In genomic region chr2:72999729-73000725, GRCh38 we compare ENCODE assay signal across 15 cellular contexts.
DNase-seq lines count a peak whose midpoint lies in the region; ATAC-seq, FAIRE-seq and TF ChIP-seq lines count a peak whose summit lies in the region.
"Had no signal": no experiment of that assay in that cellular context is flagged by ENCODE, and none has a peak within 500 bp of the region (broad histone marks: within the 10 kb centered on the region; RNA-seq: fewer than 3 reads in every experiment).

No MANE protein-coding gene starts in this region.

- no TSS peak for BruUV-seq in Panc1 (replicated peaks; lab: Mats Ljungman, UMichigan)

- no peak overlapping the region for H3K27ac ChIP-seq in Panc1 (ENCODE audit: low read length)
- no peak overlapping the region for H3K27ac ChIP-seq in endodermal cell (ENCODE audit: low read depth, low read length)
- H3K27ac ChIP-seq: body of pancreas, esophagus squamous epithelium had no signal

- in situ Hi-C loops in Panc1 (cut with HindIII; ENCODE audit: low pct_unique_long_range_greater_than_20kb, low sequenced_read_pairs) = no loop called here

- H3K4me3 ChIP-seq in Panc1 (ENCODE audit: low read depth in 2 of 2, low read length in 2 of 2) (no peak overlapping the region), endodermal cell (ENCODE audit: low read length) (no peak overlapping the region)
- H3K4me3 ChIP-seq: body of pancreas, esophagus squamous epithelium had no signal

- no peak for DNase-seq in activated CD4-positive, alpha-beta T cell treated with anti-CD3 and anti-CD28 coated beads for 36 hours
- no peak for DNase-seq in activated CD4-positive, alpha-beta T cell treated with anti-CD3 and anti-CD28 coated beads for 1 hour
- DNase-seq in Panc1 (ENCODE audit: low read depth, low spot score) (no peak), endodermal cell (peak; percentile 44), neural crest cell (ENCODE audit: low read depth, low spot score) (no peak), globus pallidus (ENCODE audit: low spot score) (no peak), GM19239 (ENCODE audit: insufficient read length, low spot score) (no peak)
- DNase-seq: body of pancreas, esophagus squamous epithelium, left colon, NCI-H1105 treated with DMSO at 0.1 percent for 48 hours, NCI-H82, nucleus accumbens had no signal

- H3K9me3 ChIP-seq in Panc1 (ENCODE audit: control insufficient read depth, insufficient read depth, low read depth, low read length) = no peaks in the 10 kb centered on the region
- H3K9me3 ChIP-seq in endodermal cell (ENCODE audit: control insufficient read depth, low read length) = no peaks in the 10 kb centered on the region
- H3K9me3 ChIP-seq: body of pancreas, esophagus squamous epithelium had no signal

- H3K27me3 Mint-ChIP-seq in activated CD4-positive, alpha-beta T cell treated with anti-CD3 and anti-CD28 coated beads for 36 hours = no peaks in the 10 kb centered on the region
- H3K27me3 Mint-ChIP-seq in endodermal cell (ENCODE audit: insufficient read depth) (no peaks in the 10 kb centered on the region), neural crest cell (ENCODE audit: low read depth) (no peaks in the 10 kb centered on the region)

- no peak overlapping the region for H3K9ac ChIP-seq in endodermal cell (ENCODE audit: extremely low read depth, low read length, poor library complexity, severe bottlenecking)

- H3K27me3 ChIP-seq in Panc1 (ENCODE audit: control insufficient read depth, insufficient read depth, low read length) (no peaks in the 10 kb centered on the region), endodermal cell (ENCODE audit: control insufficient read depth, insufficient read depth, low read length, poor library complexity, severe bottlenecking) (no peaks in the 10 kb centered on the region)
- H3K27me3 ChIP-seq: body of pancreas, esophagus squamous epithelium had no signal

- intact Hi-C loops in activated CD4-positive, alpha-beta T cell treated with anti-CD3 and anti-CD28 coated beads for 36 hours (cut with DNase I, micrococcal nuclease) = no loop called here
- intact Hi-C loops in Panc1 (cut with micrococcal nuclease; ENCODE audit: unreplicated experiment) = no loop called here

- POLR2A ChIA-PET in activated CD4-positive, alpha-beta T cell treated with anti-CD3 and anti-CD28 coated beads for 36 hours (lab: Charles Lee) = no interaction called here
- POLR2A ChIA-PET in Panc1 (lab: Charles Lee) = no interaction called here

- TF ChIP-seq CTCF in Panc1 (IDR thresholded peaks at IDR 0.05) (no peak), endodermal cell (conservative IDR thresholded peaks at IDR 0.05) (no peak), neural crest cell (conservative IDR thresholded peaks at IDR 0.05) (no peak)

- no peaks in the 10 kb centered on the region for H3K36me3 ChIP-seq in Panc1 (ENCODE audit: control insufficient read depth, insufficient read depth, low read length)
- H3K36me3 ChIP-seq in endodermal cell (ENCODE audit: control insufficient read depth, insufficient read depth, low read length) = no peaks in the 10 kb centered on the region

- 91 to 92% methylated on average over 7 to 13 of the region's 13 CpGs for WGBS in endodermal cell (ENCODE audit: insufficient coverage in 1 of 2, insufficient read length in 1 of 2), 2 experiments

- H3K4me3 Mint-ChIP-seq in activated CD4-positive, alpha-beta T cell treated with anti-CD3 and anti-CD28 coated beads for 36 hours = no peak overlapping the region
- H3K4me3 Mint-ChIP-seq in endodermal cell (no peak overlapping the region), neural crest cell (no peak overlapping the region)

- FAIRE-seq in GM19239 (lab: Jason Lieb, UNC) = no peak
- FAIRE-seq: A204.1 had no signal

- H3K4me1 ChIP-seq in Panc1 (ENCODE audit: control insufficient read depth, insufficient read depth, low read length) (no peaks in the 10 kb centered on the region), endodermal cell (ENCODE audit: control insufficient read depth, insufficient read depth, low read length) (no peaks in the 10 kb centered on the region)
- H3K4me1 ChIP-seq: body of pancreas, esophagus squamous epithelium had no signal

- CTCF ChIA-PET in activated CD4-positive, alpha-beta T cell treated with anti-CD3 and anti-CD28 coated beads for 36 hours (lab: Charles Lee) = interaction anchor here (0.8 to 1.0 kb wide), 2 partner anchors 16 to 26 kb away, joined by 3 to 5 read pairs; no protein-coding TSS in a partner anchor
- CTCF ChIA-PET in Panc1 (lab: Charles Lee) = no interaction called here

- H3K27ac Mint-ChIP-seq in activated CD4-positive, alpha-beta T cell treated with anti-CD3 and anti-CD28 coated beads for 36 hours = no peak overlapping the region
- H3K27ac Mint-ChIP-seq in endodermal cell (no peak overlapping the region), neural crest cell (ENCODE audit: unreplicated experiment) (peak overlapping the region; percentile 35)

- no peaks in the 10 kb centered on the region for H3K4me1 Mint-ChIP-seq in activated CD4-positive, alpha-beta T cell treated with anti-CD3 and anti-CD28 coated beads for 36 hours
- H3K4me1 Mint-ChIP-seq in endodermal cell (peaks cover 8% of the 10 kb centered on the region), neural crest cell (no peaks in the 10 kb centered on the region)

- peak; percentile 42 for ATAC-seq in activated CD4-positive, alpha-beta T cell treated with anti-CD3 and anti-CD28 coated beads for 36 hours
- ATAC-seq in Panc1 = peak; percentile 33; the same call in 1 of the 2 replicates
- ATAC-seq in HG03521 (IDR thresholded peaks at IDR 0.05; ENCODE audit: unreplicated experiment) = no peak
- ATAC-seq: body of pancreas, left colon had no signal

- no peaks in the 10 kb centered on the region for H3K9me3 Mint-ChIP-seq in activated CD4-positive, alpha-beta T cell treated with anti-CD3 and anti-CD28 coated beads for 36 hours (ENCODE audit: low read depth)
- no peaks in the 10 kb centered on the region for H3K9me3 Mint-ChIP-seq in endodermal cell
- no peaks in the 10 kb centered on the region for H3K9me3 Mint-ChIP-seq in neural crest cell

- H3K36me3 Mint-ChIP-seq in activated CD4-positive, alpha-beta T cell treated with anti-CD3 and anti-CD28 coated beads for 36 hours (ENCODE audit: low read depth) = no peaks in the 10 kb centered on the region
- peaks cover 10% of the 10 kb centered on the region for H3K36me3 Mint-ChIP-seq in endodermal cell (ENCODE audit: low read depth)
- no peaks in the 10 kb centered on the region for H3K36me3 Mint-ChIP-seq in neural crest cell (ENCODE audit: low read depth)
